In genomic region chr22:42617155-42617983, GRCh38 we compare ENCODE assay signal across 13 cellular contexts. TPM values are rescaled to one million over a fixed set of nuclear protein-coding genes. Genes with fewer than 3 reads are reported as not detected.
A peak's percentile ranks its signal among the peaks of the same experiment; 100 is the strongest.
DNase-seq lines count a peak whose midpoint lies in the region; ATAC-seq, FAIRE-seq and TF ChIP-seq lines count a peak whose summit lies in the region.
"Had no signal": no experiment of that assay in that cellular context is flagged by ENCODE, and none has a peak within 500 bp of the region (broad histone marks: within the 10 kb centered on the region; RNA-seq: fewer than 3 reads in every experiment).

No MANE protein-coding gene starts in this region.

- H3K27me3 ChIP-seq in BLaER1 (no peaks in the 10 kb centered on the region), H7 (ENCODE audit: control insufficient read depth, insufficient read depth, low read length) (no peaks in the 10 kb centered on the region), K562 (ENCODE audit: control insufficient read depth in 2 of 2, insufficient read depth in 2 of 2, low read length in 2 of 2) (no peaks in the 10 kb centered on the region)
- H3K27me3 ChIP-seq: foreskin keratinocyte, left lung had no signal

- CTCF ChIA-PET in K562 (lab: Yijun Ruan, JAX; ENCODE audit: low intra/inter-chr PET ratio): no interaction called here

- TF ChIP-seq CTCF in K562 (IDR thresholded peaks at IDR 0.05 in 2 of 3, conservative IDR thresholded peaks at IDR 0.05 in 1 of 3; ENCODE audit: insufficient read depth in 2 of 3, low read depth in 1 of 3, low read length in 3 of 3): no peak
- no peak for TF ChIP-seq CTCF in neural crest cell (conservative IDR thresholded peaks at IDR 0.05)

- H3K27ac Mint-ChIP-seq in neural crest cell (ENCODE audit: unreplicated experiment): peak overlapping the region; percentile 63

- no peak for TF ChIP-seq EP300 in K562 (IDR thresholded peaks at IDR 0.05; ENCODE audit: low read length)

- ATAC-seq in K562: no peak
- no peak for ATAC-seq in GM19467 (IDR thresholded peaks at IDR 0.05; ENCODE audit: unreplicated experiment)
- ATAC-seq in GM18868 (IDR thresholded peaks at IDR 0.05; ENCODE audit: unreplicated experiment): no peak
- no peak for ATAC-seq in HG02571 (IDR thresholded peaks at IDR 0.05; ENCODE audit: unreplicated experiment)
- ATAC-seq in HG02973 (IDR thresholded peaks at IDR 0.05; ENCODE audit: unreplicated experiment): no peak
- ATAC-seq: foreskin keratinocyte, left lung, T-cell had no signal

- peaks cover 22% of the 10 kb centered on the region for H3K79me2 ChIP-seq in K562 (ENCODE audit: control insufficient read depth, insufficient read depth, low read length)

- peaks cover 39% of the 10 kb centered on the region for H3K4me1 Mint-ChIP-seq in neural crest cell

- peaks cover 18% of the 10 kb centered on the region for H3K36me3 ChIP-seq in BLaER1
- H3K36me3 ChIP-seq in H7 (replicated peaks; ENCODE audit: control insufficient read depth, insufficient read depth, low read length): peaks cover 1% of the 10 kb centered on the region; the same call in 1 of the 2 replicates
- peaks cover 32% of the 10 kb centered on the region; the same call in 2 of the 3 replicates for H3K36me3 ChIP-seq in K562 (ENCODE audit: control insufficient read depth, insufficient read depth, low read length)

- intact Hi-C loops in K562 (cut with micrococcal nuclease): no loop called here

- peaks cover 34% of the 10 kb centered on the region for H4K20me1 ChIP-seq in BLaER1
- H4K20me1 ChIP-seq in K562 (replicated peaks; ENCODE audit: control insufficient read depth, insufficient read depth, low read length): 0 out of 2 replicates have a peak, but pooled peaks cover 8% of the 10 kb centered on the region

- peaks cover 15% of the 10 kb centered on the region for H3K27me3 Mint-ChIP-seq in neural crest cell (ENCODE audit: low read depth)
- H3K27me3 Mint-ChIP-seq: T-cell had no signal

- peaks cover 10% of the 10 kb centered on the region for H3K36me3 Mint-ChIP-seq in neural crest cell (ENCODE audit: low read depth)

- H3K4me3 ChIP-seq in BLaER1 (no peak overlapping the region), H7 (ENCODE audit: insufficient read depth, low read depth, low read length) (no peak overlapping the region), K562 (no peak overlapping the region)
- H3K4me3 ChIP-seq: left lung had no signal

- H3K4me2 ChIP-seq in BLaER1 (peak overlapping the region; percentile 90; the same call in 1 of the 2 replicates), K562 (ENCODE audit: insufficient read depth, low read length) (no peak overlapping the region)

- H2AFZ ChIP-seq in K562 (ENCODE audit: low read depth, low read length): no peak overlapping the region

- H3K9me3 ChIP-seq in BLaER1 (no peaks in the 10 kb centered on the region), K562 (replicated peaks; ENCODE audit: control insufficient read depth, insufficient read depth, low read depth, low read length) (no peaks in the 10 kb centered on the region)
- H3K9me3 ChIP-seq: left lung had no signal

- H3K4me1 ChIP-seq in BLaER1: peaks cover 64% of the 10 kb centered on the region
- peaks cover 25 to 65% of the 10 kb centered on the region in 2 experiments; a peak in 4 of 5 replicates for H3K4me1 ChIP-seq in K562 (replicated peaks in 1 of 2; ENCODE audit: control insufficient read depth in 2 of 2, insufficient read depth in 2 of 2, low read length in 2 of 2)

- DNase-seq in H7 (peak; percentile 58), K562 (ENCODE audit: extremely low read depth in 1 of 4, low spot score in 3 of 4) (no peak), neural crest cell (ENCODE audit: low read depth, low spot score) (no peak)
- DNase-seq: COR-L47, foreskin keratinocyte, left lung, NCI-H1417, T-cell had no signal

- H3K27ac ChIP-seq in BLaER1: peak overlapping the region; percentile 23; the same call in 1 of the 2 replicates
- no peak overlapping the region for H3K27ac ChIP-seq in K562 (ENCODE audit: extremely low read depth, low read depth, low read length)
- H3K27ac ChIP-seq: foreskin keratinocyte had no signal

- BruUV-seq in K562 (replicated peaks; lab: Mats Ljungman, UMichigan): no TSS peak

- in situ Hi-C loops in K562 (cut with MboI): no loop called here

- WGBS in K562 (ENCODE audit: insufficient coverage, low coverage, missing lambda C conversion rate): 71% methylated on average over 14 of the region's 20 CpGs

- no peak for FAIRE-seq in K562 (lab: Jason Lieb, UNC)

- peaks cover 4% of the 10 kb centered on the region for H3K9me1 ChIP-seq in K562 (ENCODE audit: control insufficient read depth, insufficient read depth, low read length)

- no peak for TF ChIP-seq POLR2A in K562 (conservative IDR thresholded peaks at IDR 0.05)

- H3K4me3 Mint-ChIP-seq in neural crest cell: peak overlapping the region; percentile 46

- no peaks in the 10 kb centered on the region for H3K9me3 Mint-ChIP-seq in neural crest cell
- H3K9me3 Mint-ChIP-seq: T-cell had no signal

- TF ChIP-seq RAD21 in K562 (CRISPR knock-in tag; conservative IDR thresholded peaks at IDR 0.05 in 1 of 2, IDR thresholded peaks at IDR 0.05 in 1 of 2): no peak

- H3K9ac ChIP-seq in BLaER1 (no peak overlapping the region), K562 (ENCODE audit: insufficient read depth in 1 of 2, low read depth in 2 of 2, low read length in 2 of 2) (peak overlapping the region in 1 of 2 experiments; percentile 68; a peak in 2 of 4 replicates)

- POLR2A ChIA-PET in K562 (lab: Yijun Ruan, JAX): interaction anchor here (2.2 to 3.1 kb wide), 2 partner anchors 8 to 20 kb away, joined by 13 to 46 read pairs; no protein-coding TSS in a partner anchor

RNA-seq across cellular contexts. Expression of gene POLDIP3, which starts 2.7 kb away (rescaled TPM):
- 43.2 and 47.9 TPM in 2 replicates for total RNA-seq in H7 (2014; rRNA removed; shearing (Covaris generic))
- 48.1 and 83.3 TPM in 2 replicates for total RNA-seq in K562 (2011; cell fraction: chromatin; rRNA removed; ENCODE audit: low replicate concordance)
- 38.3 and 41.5 TPM in 2 replicates for total RNA-seq in K562 (2011; cell fraction: nucleolus; rRNA removed)
- total RNA-seq in K562 (2011; cell fraction: nucleoplasm; rRNA removed): 41.4 and 45.6 TPM in 2 replicates
- total RNA-seq in K562 (2014; rRNA removed) (24.9 and 39.1 TPM in 2 replicates), K562 (2014; rRNA removed; fragmentation: Illumina TruSeq; extraction: Trizol) (23.5 and 24.1 TPM in 2 replicates), K562 (2015; rRNA removed; fragmentation: Illumina TruSeq; extraction: Trizol) (25.5 and 26.3 TPM in 2 replicates), K562 (2021) (47.3 and 53.6 TPM in 2 replicates), neural crest cell (110 and 114 TPM in 2 replicates)
- polyA plus RNA-seq in K562 (2011; rRNA removed) (44.4 and 53.8 TPM in 2 replicates), K562 (2014; fragmentation: Illumina TruSeq; extraction: Trizol) (47.7 and 53.0 TPM in 2 replicates), K562 (2014; fragmentation: Nextera tagmentation; extraction: Ambion mirVana) (10 to 100 TPM; 14.3 to 22.3 TPM), K562 (2014; rRNA removed) (39.8 and 45.4 TPM in 2 replicates)
- polyA plus RNA-seq in K562 (2011; cell fraction: cytosol; rRNA removed): 32.6 and 35.2 TPM in 2 replicates
- polyA plus RNA-seq in K562 (2011; cell fraction: nucleus; rRNA removed): 57.4 and 60.2 TPM in 2 replicates
- 44.3 and 46.7 TPM in 2 replicates for polyA plus RNA-seq in K562 (2012)
- polyA minus RNA-seq in K562 (2011; rRNA and poly(A)+ RNA removed): 28.0 and 31.6 TPM in 2 replicates
- 18.9 and 27.0 TPM in 2 replicates for polyA minus RNA-seq in K562 (2011; cell fraction: cytosol; rRNA and poly(A)+ RNA removed)
- polyA minus RNA-seq in K562 (2011; cell fraction: nucleus; rRNA and poly(A)+ RNA removed): 13.5 and 18.8 TPM in 2 replicates

RNA-seq across cellular contexts. Expression of gene ATP5MGL, which starts 23.0 kb away (rescaled TPM):
- 0.42 TPM in 1 of 2 replicates, not detected in the other for total RNA-seq in H7 (2014; rRNA removed; shearing (Covaris generic))
- total RNA-seq in K562 (2011; cell fraction: chromatin; rRNA removed; ENCODE audit: low replicate concordance): 8.4 and 14.5 TPM in 2 replicates
- 6.3 and 6.8 TPM in 2 replicates for total RNA-seq in K562 (2011; cell fraction: nucleolus; rRNA removed)
- total RNA-seq in K562 (2011; cell fraction: nucleoplasm; rRNA removed): 8.3 and 17.9 TPM in 2 replicates
- total RNA-seq in K562 (2014; rRNA removed) (not detected in 2 replicates), K562 (2014; rRNA removed; fragmentation: Illumina TruSeq; extraction: Trizol) (0.25 and 0.41 TPM in 2 replicates), K562 (2015; rRNA removed; fragmentation: Illumina TruSeq; extraction: Trizol) (0.25 and 0.38 TPM in 2 replicates), K562 (2021) (0.31 and 0.35 TPM in 2 replicates), neural crest cell (0.66 and 1.3 TPM in 2 replicates)
- polyA plus RNA-seq in K562 (2011; rRNA removed) (0.17 TPM in 1 of 2 replicates, not detected in the other), K562 (2014; fragmentation: Illumina TruSeq; extraction: Trizol) (not detected in 2 replicates), K562 (2014; fragmentation: Nextera tagmentation; extraction: Ambion mirVana) (under 1 TPM; 0.13 to 0.34 TPM), K562 (2014; rRNA removed) (0.09 TPM in 1 of 2 replicates, not detected in the other)
- polyA plus RNA-seq in K562 (2011; cell fraction: cytosol; rRNA removed): 0.12 TPM in 1 of 2 replicates, not detected in the other
- polyA plus RNA-seq in K562 (2011; cell fraction: nucleus; rRNA removed): 0.36 and 0.37 TPM in 2 replicates
- not detected in 2 replicates for polyA plus RNA-seq in K562 (2012)
- polyA minus RNA-seq in K562 (2011; rRNA and poly(A)+ RNA removed): 0.74 and 1.0 TPM in 2 replicates
- not detected in 2 replicates for polyA minus RNA-seq in K562 (2011; cell fraction: cytosol; rRNA and poly(A)+ RNA removed)
- 0.44 and 0.67 TPM in 2 replicates for polyA minus RNA-seq in K562 (2011; cell fraction: nucleus; rRNA and poly(A)+ RNA removed)
- polyA plus RNA-seq: foreskin keratinocyte had no signal

RNA-seq across cellular contexts. Expression of gene CYB5R3, which starts 31.8 kb away (rescaled TPM):
- 75.6 and 86.8 TPM in 2 replicates for total RNA-seq in H7 (2014; rRNA removed; shearing (Covaris generic))
- 13.9 and 37.9 TPM in 2 replicates for total RNA-seq in K562 (2011; cell fraction: chromatin; rRNA removed; ENCODE audit: low replicate concordance)
- 38.5 and 38.7 TPM in 2 replicates for total RNA-seq in K562 (2011; cell fraction: nucleolus; rRNA removed)
- 25.3 and 37.0 TPM in 2 replicates for total RNA-seq in K562 (2011; cell fraction: nucleoplasm; rRNA removed)
- 28.7 and 43.2 TPM in 2 replicates for total RNA-seq in K562 (2014; rRNA removed)
- total RNA-seq in K562 (2014; rRNA removed; fragmentation: Illumina TruSeq; extraction: Trizol): 10.9 and 13.5 TPM in 2 replicates
- total RNA-seq in K562 (2015; rRNA removed; fragmentation: Illumina TruSeq; extraction: Trizol): 20.0 and 21.0 TPM in 2 replicates
- total RNA-seq in K562 (2021): 66.7 and 66.8 TPM in 2 replicates
- 23.4 and 60.3 TPM in 2 replicates for polyA plus RNA-seq in K562 (2011; rRNA removed)
- 41.8 and 76.5 TPM in 2 replicates for polyA plus RNA-seq in K562 (2011; cell fraction: cytosol; rRNA removed)
- 21.3 and 28.1 TPM in 2 replicates for polyA plus RNA-seq in K562 (2011; cell fraction: nucleus; rRNA removed)
- polyA plus RNA-seq in K562 (2012): 46.5 and 68.5 TPM in 2 replicates
- 59.2 and 83.9 TPM in 2 replicates for polyA plus RNA-seq in K562 (2014; fragmentation: Illumina TruSeq; extraction: Trizol)
- 1 to 10 TPM; 1.4 to 3.9 TPM for polyA plus RNA-seq in K562 (2014; fragmentation: Nextera tagmentation; extraction: Ambion mirVana)
- 37.6 and 45.0 TPM in 2 replicates for polyA plus RNA-seq in K562 (2014; rRNA removed)
- polyA minus RNA-seq in K562 (2011; rRNA and poly(A)+ RNA removed): 21.7 and 21.8 TPM in 2 replicates
- 30.6 and 64.6 TPM in 2 replicates for polyA minus RNA-seq in K562 (2011; cell fraction: cytosol; rRNA and poly(A)+ RNA removed)
- polyA minus RNA-seq in K562 (2011; cell fraction: nucleus; rRNA and poly(A)+ RNA removed): 7.7 and 11.7 TPM in 2 replicates
- total RNA-seq in neural crest cell: 105 and 106 TPM in 2 replicates
